Comparison of ENCODE assay signal across 16 cellular contexts in genomic region chr3:140859592-140860336, GRCh38.
DNase-seq lines count a peak whose midpoint lies in the region; ATAC-seq and TF ChIP-seq lines count a peak whose summit lies in the region.
"Had no signal": no experiment of that assay in that cellular context is flagged by ENCODE, and none has a peak within 500 bp of the region (broad histone marks: within the 10 kb centered on the region; RNA-seq: fewer than 3 reads in every experiment).

No MANE protein-coding gene starts in this region.

- H3K9me3 ChIP-seq in PC-9 (ENCODE audit: insufficient read depth, low read depth) (no peaks in the 10 kb centered on the region), Caco-2 (no peaks in the 10 kb centered on the region)
- H3K9me3 ChIP-seq: Peyer's patch had no signal

- no peak overlapping the region for H3K27ac ChIP-seq in PC-9
- H3K27ac ChIP-seq: cardiac muscle cell, hepatocyte, Peyer's patch had no signal

- H3K27ac Mint-ChIP-seq in Caco-2 (ENCODE audit: unreplicated experiment): no peak overlapping the region

- peak; percentile 21 for DNase-seq in Daoy (ENCODE audit: low read depth)
- DNase-seq in HT1080 (ENCODE audit: low read depth): peak; percentile 62
- peak; percentile 32 for DNase-seq in NCI-H510A (lab: John Stamatoyannopoulos, UW)
- peak; percentile 27 for DNase-seq in epithelial cell of proximal tubule (ENCODE audit: low read depth)
- DNase-seq in KBM-7: no peak
- no peak for DNase-seq in PC-9
- no peak for DNase-seq in Caco-2
- no peak for DNase-seq in left ventricle myocardium superior
- DNase-seq: activated CD4-positive, alpha-beta T cell treated with anti-CD3 and anti-CD28 coated beads, Interleukin-2, amount 50 U/mL, for 4 hours; activated naive CD4-positive, alpha-beta T cell treated with Interleukin-2 at 50 U/mL for 16 hours; mesendoderm; MV-4-11; Peyer's patch; stimulated activated CD4-positive, alpha-beta T cell treated with anti-CD3 and anti-CD28 coated beads, Interleukin-15, amount 100 ng/mL, for 24 hours had no signal

- H3K4me1 Mint-ChIP-seq in Caco-2 (ENCODE audit: low read depth, unreplicated experiment): peaks cover 8% of the 10 kb centered on the region

- no peaks in the 10 kb centered on the region for H4K20me1 ChIP-seq in PC-9 (ENCODE audit: insufficient read depth)

- BruUV-seq in PC-9 (replicated peaks; lab: Mats Ljungman, UMichigan) (no TSS peak), Caco-2 (replicated peaks; lab: Mats Ljungman, UMichigan) (no TSS peak)

- intact Hi-C loops in PC-9 (cut with micrococcal nuclease; ENCODE audit: unreplicated experiment): loop anchor here (5.0 to 10.0 kb wide), 3 partner anchors 497 to 1297 kb away; no protein-coding TSS in a partner anchor
- intact Hi-C loops in Caco-2 (cut with micrococcal nuclease; ENCODE audit: unreplicated experiment): loop anchor here (5.0 kb wide), 1 partner anchor 362 kb away; no protein-coding TSS in a partner anchor
- intact Hi-C loops in left ventricle myocardium superior (cut with micrococcal nuclease): no loop called here

- H3K27me3 ChIP-seq in PC-9 (ENCODE audit: insufficient read depth, low read depth) (no peaks in the 10 kb centered on the region), Caco-2 (replicated peaks; ENCODE audit: control insufficient read depth, insufficient read depth, low read length) (no peaks in the 10 kb centered on the region)
- H3K27me3 ChIP-seq: cardiac muscle cell, hepatocyte, Peyer's patch had no signal

- peaks cover 6% of the 10 kb centered on the region for H3K36me3 Mint-ChIP-seq in Caco-2 (ENCODE audit: insufficient read depth, unreplicated experiment)

- CTCF ChIA-PET in PC-9 (lab: Charles Lee) (no interaction called here), Caco-2 (lab: Charles Lee) (no interaction called here)

- H3K79me2 ChIP-seq in PC-9 (ENCODE audit: low read depth): no peaks in the 10 kb centered on the region
- H3K79me2 ChIP-seq: hepatocyte had no signal

- in situ Hi-C loops in KBM-7 (cut with MboI; ENCODE audit: low pct_unique_long_range_greater_than_20kb, low sequenced_read_pairs): no loop called here

- H3F3A ChIP-seq in PC-9 (ENCODE audit: insufficient read depth, low read depth): no peaks in the 10 kb centered on the region

- H3K9me3 Mint-ChIP-seq in Caco-2 (ENCODE audit: unreplicated experiment): no peaks in the 10 kb centered on the region

- H2AFZ ChIP-seq in PC-9: no peak overlapping the region
- H2AFZ ChIP-seq: hepatocyte had no signal

- no peak overlapping the region for H3K4me3 Mint-ChIP-seq in Caco-2 (ENCODE audit: unreplicated experiment)

- TF ChIP-seq CTCF in epithelial cell of proximal tubule (conservative IDR thresholded peaks at IDR 0.05; ENCODE audit: low read depth, low read length): no peak
- no peak for TF ChIP-seq CTCF in PC-9 (conservative IDR thresholded peaks at IDR 0.05)
- no peak for TF ChIP-seq CTCF in Caco-2 (IDR thresholded peaks at IDR 0.05; ENCODE audit: insufficient read depth in 1 of 2, low read depth in 1 of 2, low read length in 1 of 2, severe bottlenecking in 1 of 2, unreplicated experiment in 1 of 2)

- ATAC-seq in left ventricle myocardium superior: no peak

- H3K4me1 ChIP-seq in PC-9 (replicated peaks; ENCODE audit: insufficient read depth): no peaks in the 10 kb centered on the region
- H3K4me1 ChIP-seq in Caco-2: no peaks in the 10 kb centered on the region
- H3K4me1 ChIP-seq: Peyer's patch had no signal

- H3K4me3 ChIP-seq in epithelial cell of proximal tubule (ENCODE audit: low read depth, low read length): no peak overlapping the region
- H3K4me3 ChIP-seq in PC-9: no peak overlapping the region
- H3K4me3 ChIP-seq in Caco-2 (ENCODE audit: low read depth, low read length): no peak overlapping the region
- H3K4me3 ChIP-seq: cardiac muscle cell, hepatocyte, Peyer's patch had no signal

- no peaks in the 10 kb centered on the region for H3K9me2 ChIP-seq in PC-9 (ENCODE audit: insufficient read depth)

- POLR2A ChIA-PET in PC-9 (lab: Charles Lee; ENCODE audit: unreplicated experiment): no interaction called here
- POLR2A ChIA-PET in Caco-2 (lab: Charles Lee): no interaction called here

- no peaks in the 10 kb centered on the region for H3K36me3 ChIP-seq in PC-9 (ENCODE audit: low read depth)
- no peaks in the 10 kb centered on the region for H3K36me3 ChIP-seq in Caco-2 (ENCODE audit: control insufficient read depth, insufficient read depth, low read length)
- H3K36me3 ChIP-seq: cardiac muscle cell, Peyer's patch had no signal

- H3K4me2 ChIP-seq in PC-9: no peak overlapping the region
- H3K4me2 ChIP-seq: hepatocyte had no signal

- H3K27me3 Mint-ChIP-seq in Caco-2 (ENCODE audit: insufficient read depth, unreplicated experiment): peaks cover 8% of the 10 kb centered on the region

Comparison
In these comparisons a context has a peak if more than half of its experiments do, and no peak if none do; other contexts are left out.
1. DNase-seq: peak in Daoy (single experiment), HT1080 (single experiment), NCI-H510A (single experiment) and epithelial cell of proximal tubule (single experiment); none in KBM-7 (single experiment), PC-9 (0 of 2), Caco-2 (0 of 2) and left ventricle myocardium superior (single experiment).